8 cellular contexts compared by ENCODE assay signal in genomic region chr1:150293433-150294253, GRCh38. TPM values are rescaled to one million over a fixed set of nuclear protein-coding genes. Genes with fewer than 3 reads are reported as not detected.
DNase-seq lines count a peak whose midpoint lies in the region; ATAC-seq, FAIRE-seq and TF ChIP-seq lines count a peak whose summit lies in the region.

MRPS21 (plus strand) TSS chr1:150293861; CDS start chr1:150294367, 506 bp downstream.

- H3K9me3 ChIP-seq in Loucy (ENCODE audit: insufficient read depth, low read depth, low read length) (no peaks in the 10 kb centered on the region), RWPE2 (ENCODE audit: severe bottlenecking) (no peaks in the 10 kb centered on the region)

- H3K27me3 ChIP-seq in Loucy (ENCODE audit: insufficient read depth, low read length, poor library complexity, severe bottlenecking) (no peaks in the 10 kb centered on the region), RWPE2 (ENCODE audit: insufficient read depth, poor library complexity, severe bottlenecking) (no peaks in the 10 kb centered on the region)

- peaks cover 22% of the 10 kb centered on the region for H3K4me1 Mint-ChIP-seq in activated T-helper 17 cell treated with anti-CD3 and anti-CD28 coated beads, Interleukin-2, amount 50 U/mL, for 72 hours
- H3K4me1 Mint-ChIP-seq in naive thymus-derived CD8-positive, alpha-beta T cell = peaks cover 15 to 37% (median 30%) of the 10 kb centered on the region in 4 donors

- ATAC-seq in RWPE2 (ENCODE audit: low read depth) = peak; percentile 99
- ATAC-seq in activated T-helper 17 cell treated with anti-CD3 and anti-CD28 coated beads, Interleukin-2, amount 50 U/mL, for 72 hours (replicated peaks) = peak; percentile 100
- peak; percentile 95 to 96 for ATAC-seq in naive thymus-derived CD8-positive, alpha-beta T cell

- H3F3A ChIP-seq in Loucy (ENCODE audit: low read depth) = no peaks in the 10 kb centered on the region

- POLR2A ChIA-PET in naive thymus-derived CD8-positive, alpha-beta T cell (lab: Charles Lee) = interaction anchor here (1.0 kb wide), 1 partner anchor 71 kb away, joined by 3 read pairs; the partner anchor contains the start of gene RPRD2

- peak; percentile 79 for TF ChIP-seq POLR2A in H54 (IDR thresholded peaks at IDR 0.05; ENCODE audit: low read depth, low read length)

- H3K4me1 ChIP-seq in Loucy (ENCODE audit: insufficient read depth, low read length, poor library complexity, severe bottlenecking) (peaks cover 24% of the 10 kb centered on the region), RWPE2 (ENCODE audit: insufficient read depth, poor library complexity, severe bottlenecking) (peaks cover 5% of the 10 kb centered on the region)

- H3K27ac ChIP-seq in RWPE2 (ENCODE audit: poor library complexity, severe bottlenecking) = peak within 1 kb of the TSS; percentile 38

- FAIRE-seq in H54 (lab: Jason Lieb, UNC) = no peak

- H3K4me3 ChIP-seq in Loucy (ENCODE audit: low read length, poor library complexity, severe bottlenecking) (peak within 1 kb of the TSS; percentile 93), RWPE2 (ENCODE audit: severe bottlenecking) (peak within 1 kb of the TSS; percentile 58), fibroblast of mammary gland (ENCODE audit: control insufficient read depth, low read depth, low read length) (peak within 1 kb of the TSS; percentile 98)

- H3K9me3 Mint-ChIP-seq in activated T-helper 17 cell treated with anti-CD3 and anti-CD28 coated beads, Interleukin-2, amount 50 U/mL, for 72 hours = no peaks in the 10 kb centered on the region
- no peaks in the 10 kb centered on the region for H3K9me3 Mint-ChIP-seq in naive thymus-derived CD8-positive, alpha-beta T cell

- H3K4me2 ChIP-seq in Loucy (ENCODE audit: low read depth, low read length, poor library complexity, severe bottlenecking) = peak within 1 kb of the TSS; percentile 82

- peak; percentile 90 for DNase-seq in EH (ENCODE audit: low read depth)
- peak; percentile 64 for DNase-seq in H54 (ENCODE audit: insufficient read length, low spot score)
- peak; percentile 86 for DNase-seq in RWPE2 (ENCODE audit: low spot score)
- DNase-seq in fibroblast of mammary gland (ENCODE audit: low read depth) = peak; percentile 88
- DNase-seq in naive thymus-derived CD8-positive, alpha-beta T cell = peak; percentile 70 to 95 (median 86)
- peak; percentile 68 to 87 (median 82) for DNase-seq in stimulated activated naive CD4-positive, alpha-beta T cell (lab: John Stamatoyannopoulos, UW)

- H3K9ac ChIP-seq in Loucy (ENCODE audit: low read depth, low read length, poor library complexity, severe bottlenecking) = peak within 1 kb of the TSS; percentile 90

- H3K27ac Mint-ChIP-seq in activated T-helper 17 cell treated with anti-CD3 and anti-CD28 coated beads, Interleukin-2, amount 50 U/mL, for 72 hours = peak within 1 kb of the TSS; percentile 98
- peak within 1 kb of the TSS; percentile 90 to 100 (median 98) for H3K27ac Mint-ChIP-seq in naive thymus-derived CD8-positive, alpha-beta T cell

- H3K36me3 Mint-ChIP-seq in activated T-helper 17 cell treated with anti-CD3 and anti-CD28 coated beads, Interleukin-2, amount 50 U/mL, for 72 hours (ENCODE audit: low read depth) = peaks cover 52% of the 10 kb centered on the region
- peaks cover 0 to 35% (median 4%) of the 10 kb centered on the region in 3 donors for H3K36me3 Mint-ChIP-seq in naive thymus-derived CD8-positive, alpha-beta T cell

- no peaks in the 10 kb centered on the region for H4K20me1 ChIP-seq in Loucy (ENCODE audit: insufficient read depth, low read length, poor library complexity, severe bottlenecking)

- no peaks in the 10 kb centered on the region for H3K9me2 ChIP-seq in Loucy (replicated peaks; ENCODE audit: low read depth, low read length)

- H2AFZ ChIP-seq in Loucy (ENCODE audit: low read length) = peak within 1 kb of the TSS; percentile 91

- peak within 1 kb of the TSS; percentile 94 for H3K4me3 Mint-ChIP-seq in activated T-helper 17 cell treated with anti-CD3 and anti-CD28 coated beads, Interleukin-2, amount 50 U/mL, for 72 hours
- H3K4me3 Mint-ChIP-seq in naive thymus-derived CD8-positive, alpha-beta T cell = peak within 1 kb of the TSS; percentile 87 to 96 (median 94)

- TF ChIP-seq CTCF in Loucy (conservative IDR thresholded peaks at IDR 0.05; ENCODE audit: low read length) (no peak), RWPE2 (IDR thresholded peaks at IDR 0.05; ENCODE audit: poor library complexity, severe bottlenecking) (no peak), fibroblast of mammary gland (conservative IDR thresholded peaks at IDR 0.05; ENCODE audit: control insufficient read depth, insufficient read depth, low read depth, low read length) (no peak)

- H3K36me3 ChIP-seq in Loucy (ENCODE audit: insufficient read depth, low read length) (no peaks in the 10 kb centered on the region), RWPE2 (ENCODE audit: low read depth) (peaks cover 41% of the 10 kb centered on the region)

- H3K79me2 ChIP-seq in Loucy (ENCODE audit: insufficient read depth, low read length) = peaks cover 29% of the 10 kb centered on the region

- H3K27me3 Mint-ChIP-seq in activated T-helper 17 cell treated with anti-CD3 and anti-CD28 coated beads, Interleukin-2, amount 50 U/mL, for 72 hours = no peaks in the 10 kb centered on the region
- H3K27me3 Mint-ChIP-seq in naive thymus-derived CD8-positive, alpha-beta T cell = no peaks in the 10 kb centered on the region

RNA-seq across cellular contexts. Expression of gene MRPS21, which starts in this region (rescaled TPM):
- total RNA-seq in activated T-helper 17 cell treated with anti-CD3 and anti-CD28 coated beads, Interleukin-2, amount 50 U/mL, for 72 hours = 10 to 100 TPM; 66.1 to 82.9 TPM
- total RNA-seq in naive thymus-derived CD8-positive, alpha-beta T cell = 10 to 100 TPM; 70.7 to 76.0 TPM
- 10 to 100 TPM; 78.8 to 85.9 (median 82.1) TPM for polyA plus RNA-seq in naive thymus-derived CD8-positive, alpha-beta T cell

Comparison
In these comparisons a context has a peak if more than half of its experiments do, and no peak if none do; other contexts are left out.
1. Peak in every context shown above with its lines: DNase-seq, ATAC-seq, H3K4me3 ChIP-seq and H3K27ac ChIP-seq.